Comparison of ENCODE assay signal across 8 cellular contexts in genomic region chr6:83067448-83068413, GRCh38. TPM values are rescaled to one million over a fixed set of nuclear protein-coding genes. Genes with fewer than 3 reads are reported as not detected.
DNase-seq lines count a peak whose midpoint lies in the region; ATAC-seq and TF ChIP-seq lines count a peak whose summit lies in the region.

A gene with protein sequence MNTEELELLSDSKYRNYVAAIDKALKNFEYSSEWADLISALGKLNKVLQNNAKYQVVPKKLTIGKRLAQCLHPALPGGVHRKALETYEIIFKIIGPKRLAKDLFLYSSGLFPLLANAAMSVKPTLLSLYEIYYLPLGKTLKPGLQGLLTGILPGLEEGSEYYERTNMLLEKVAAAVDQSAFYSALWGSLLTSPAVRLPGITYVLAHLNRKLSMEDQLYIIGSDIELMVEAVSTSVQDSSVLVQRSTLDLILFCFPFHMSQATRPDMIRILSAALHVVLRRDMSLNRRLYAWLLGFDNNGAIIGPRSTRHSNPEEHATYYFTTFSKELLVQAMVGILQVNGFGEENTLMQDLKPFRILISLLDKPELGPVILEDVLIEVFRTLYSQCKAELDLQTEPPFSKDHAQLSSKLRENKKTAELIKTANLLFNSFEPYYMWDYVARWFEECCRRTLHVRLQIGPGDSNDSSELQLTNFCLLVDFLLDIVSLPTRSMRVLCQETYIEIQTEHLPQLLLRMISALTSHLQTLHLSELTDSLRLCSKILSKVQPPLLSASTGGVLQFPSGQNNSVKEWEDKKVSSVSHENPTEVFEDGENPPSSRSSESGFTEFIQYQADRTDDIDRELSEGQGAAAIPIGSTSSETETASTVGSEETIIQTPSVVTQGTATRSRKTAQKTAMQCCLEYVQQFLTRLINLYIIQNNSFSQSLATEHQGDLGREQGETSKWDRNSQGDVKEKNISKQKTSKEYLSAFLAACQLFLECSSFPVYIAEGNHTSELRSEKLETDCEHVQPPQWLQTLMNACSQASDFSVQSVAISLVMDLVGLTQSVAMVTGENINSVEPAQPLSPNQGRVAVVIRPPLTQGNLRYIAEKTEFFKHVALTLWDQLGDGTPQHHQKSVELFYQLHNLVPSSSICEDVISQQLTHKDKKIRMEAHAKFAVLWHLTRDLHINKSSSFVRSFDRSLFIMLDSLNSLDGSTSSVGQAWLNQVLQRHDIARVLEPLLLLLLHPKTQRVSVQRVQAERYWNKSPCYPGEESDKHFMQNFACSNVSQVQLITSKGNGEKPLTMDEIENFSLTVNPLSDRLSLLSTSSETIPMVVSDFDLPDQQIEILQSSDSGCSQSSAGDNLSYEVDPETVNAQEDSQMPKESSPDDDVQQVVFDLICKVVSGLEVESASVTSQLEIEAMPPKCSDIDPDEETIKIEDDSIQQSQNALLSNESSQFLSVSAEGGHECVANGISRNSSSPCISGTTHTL (N-terminal part only) (plus strand): TSS chr6:83067671. CDS start chr6:83096978, 29,307 bp downstream.

- H3K4me1 ChIP-seq in spleen = peaks cover 3 to 84% (median 61%) of the 10 kb centered on the region in 6 donors

- CTCF ChIA-PET in activated B cell treated with CpG ODN at 0.5 μM for 24 hours (lab: Charles Lee) = interaction anchor here (0.6 to 4.3 kb wide), 39 partner anchors 8 to 1160 kb away, joined by 3 to 73 read pairs (median 4); partner anchors contain the start of genes CEP162 and PRSS35

- 0 to 1% (median 0%) methylated on average over 47 to 77 of the region's 77 CpGs for WGBS in spleen, 5 donors

- H3K4me1 Mint-ChIP-seq in activated B cell treated with CpG ODN at 0.5 μM for 24 hours = peaks cover 56% of the 10 kb centered on the region

- peaks cover 5% of the 10 kb centered on the region for H3K36me3 Mint-ChIP-seq in activated B cell treated with CpG ODN at 0.5 μM for 24 hours (ENCODE audit: low read depth)

- peak within 1 kb of the TSS; percentile 83 to 95 (median 94) for H3K27ac ChIP-seq in spleen

- no peaks in the 10 kb centered on the region for H3K9me3 Mint-ChIP-seq in activated B cell treated with CpG ODN at 0.5 μM for 24 hours

- POLR2A ChIA-PET in activated B cell treated with CpG ODN at 0.5 μM for 24 hours (lab: Charles Lee) = interaction anchor here (0.6 to 2.8 kb wide), 6 partner anchors 19 to 821 kb away, joined by 3 to 8 read pairs (median 4); partner anchors contain the start of genes PGM3 and RWDD2A

- H3K27me3 Mint-ChIP-seq in activated B cell treated with CpG ODN at 0.5 μM for 24 hours = no peaks in the 10 kb centered on the region

- H3K4me3 Mint-ChIP-seq in activated B cell treated with CpG ODN at 0.5 μM for 24 hours = peak within 1 kb of the TSS; percentile 92

- no peaks in the 10 kb centered on the region for H3K27me3 ChIP-seq in spleen (replicated peaks in 1 of 7)

- ATAC-seq in GM19023 (IDR thresholded peaks at IDR 0.05; ENCODE audit: unreplicated experiment) (peak; percentile 90), HG03280 (IDR thresholded peaks at IDR 0.05; ENCODE audit: unreplicated experiment) (peak; percentile 84), activated B cell treated with CpG ODN at 0.5 μM for 24 hours (ENCODE audit: low read depth) (peak; percentile 80)

- TF ChIP-seq POLR2A in spleen (IDR thresholded peaks at IDR 0.05) = no peak

- DNase-seq in AG10803 (ENCODE audit: low read depth) (peak; percentile 90), NCI-H345 (lab: John Stamatoyannopoulos, UW) (peak; percentile 97), activated B cell treated with CpG ODN at 0.5 μM for 24 hours (peak; percentile 92), inferior parietal cortex (ENCODE audit: extremely low spot score) (peak; percentile 97), spleen (peak; percentile 100)
- peak; percentile 92 for DNase-seq in central memory CD4-positive, alpha-beta T cell

- intact Hi-C loops in activated B cell treated with CpG ODN at 0.5 μM for 24 hours (cut with micrococcal nuclease) = loop anchor here (1.0 to 5.0 kb wide), 10 partner anchors 19 to 1315 kb away; partner anchors contain the start of genes CYB5R4, IBTK, PGM3 and RWDD2A
- intact Hi-C loops in spleen (cut with DNase I; ENCODE audit: low total_unique reads) = loop anchor here (10.0 kb wide), 1 partner anchor 447 kb away; the partner anchor contains the start of gene PRSS35

- peak within 1 kb of the TSS; percentile 92 for H3K27ac Mint-ChIP-seq in activated B cell treated with CpG ODN at 0.5 μM for 24 hours

- peak; percentile 94 for TF ChIP-seq CTCF in AG10803 (conservative IDR thresholded peaks at IDR 0.05; ENCODE audit: low read length)
- peak; percentile 85 for TF ChIP-seq CTCF in activated B cell treated with CpG ODN at 0.5 μM for 24 hours (IDR thresholded peaks at IDR 0.05)
- TF ChIP-seq CTCF in spleen (IDR thresholded peaks at IDR 0.05 in 8 of 11, conservative IDR thresholded peaks at IDR 0.05 in 3 of 11) = peak; percentile 80 to 98 (median 95)

- no peaks in the 10 kb centered on the region for H3K36me3 ChIP-seq in spleen

- peak within 1 kb of the TSS; percentile 85 for H3K4me3 ChIP-seq in AG10803 (ENCODE audit: low read length)
- peak within 1 kb of the TSS; percentile 81 to 97 (median 92) for H3K4me3 ChIP-seq in spleen

- H3K9me3 ChIP-seq in spleen = no peaks in the 10 kb centered on the region

RNA-seq across cellular contexts. Expression of the gene that starts here (rescaled TPM):
- total RNA-seq in activated B cell treated with CpG ODN at 0.5 μM for 24 hours (24.2 and 30.8 TPM in 2 replicates), spleen (10 to 100 TPM; 23.0 to 47.6 (median 30.3) TPM)
- polyA plus RNA-seq in spleen = 1 to 10 TPM; 4.8 to 6.3 (median 4.9) TPM

Comparison
In these comparisons a context has a peak if more than half of its experiments do, and no peak if none do; other contexts are left out.
1. Peak in every context shown above with its lines: DNase-seq, ATAC-seq, H3K4me3 ChIP-seq and H3K27ac ChIP-seq.